9 cellular contexts compared by ENCODE assay signal in the genomic region with DNA sequence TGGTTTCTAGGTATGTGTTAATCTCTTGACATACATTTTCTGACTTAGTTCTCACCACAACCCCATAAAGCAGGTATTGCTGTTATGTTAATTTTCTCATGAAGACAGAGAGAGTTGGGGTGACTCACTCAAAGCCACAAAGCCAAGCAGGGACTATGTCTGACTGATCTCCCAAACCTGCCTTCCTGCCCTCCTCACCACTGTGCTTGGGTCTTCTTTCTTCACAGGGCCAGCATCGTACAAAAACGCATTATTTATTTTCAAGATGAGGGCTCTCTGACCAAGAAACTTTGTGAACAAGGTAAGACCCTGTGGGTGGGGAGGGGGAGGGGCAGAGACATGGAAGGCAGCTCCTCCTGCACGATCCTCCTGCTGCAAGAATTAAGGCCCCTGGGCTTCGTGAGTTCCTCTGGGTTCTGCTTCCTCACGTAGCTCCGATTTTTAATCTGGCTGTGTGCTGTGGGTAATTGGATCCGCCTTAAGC.
DNase-seq lines count a peak whose midpoint lies in the region; ATAC-seq and TF ChIP-seq lines count a peak whose summit lies in the region.
"Had no signal": no experiment of that assay in that cellular context is flagged by ENCODE, and none has a peak within 500 bp of the region (broad histone marks: within the 10 kb centered on the region; RNA-seq: fewer than 3 reads in every experiment).

No MANE protein-coding gene starts in this region.

- DNase-seq in astrocyte of the cerebellum (ENCODE audit: low read depth) (peak; percentile 4), NCI-H1694 treated with DMSO at 0.1 percent for 48 hours (lab: John Stamatoyannopoulos, UW) (no peak), NCI-H187 (lab: John Stamatoyannopoulos, UW) (no peak), nucleus accumbens (lab: John Stamatoyannopoulos, UW) (no peak), COR-L47 (lab: John Stamatoyannopoulos, UW) (no peak)
- DNase-seq in stimulated activated CD4-positive, alpha-beta T cell treated with anti-CD3 and anti-CD28 coated beads, Interleukin-1b, Interleukin-23, amount 100 ng/mL, for 48 hours, result peak; percentile 76
- DNase-seq: GDM1 had no signal

- peak; percentile 26 for ATAC-seq in GM19468 (IDR thresholded peaks at IDR 0.05; ENCODE audit: extremely low read depth, unreplicated experiment)
- peak; percentile 98 for ATAC-seq in activated CD4-positive, CD25-positive, alpha-beta regulatory T cell treated with anti-CD3 and anti-CD28 coated beads, Interleukin-2, amount 50 U/mL, for 24 hours

- no peak for TF ChIP-seq CTCF in astrocyte of the cerebellum (IDR thresholded peaks at IDR 0.05; ENCODE audit: low read depth, low read length, missing control alignments)

- in situ Hi-C loops in astrocyte of the cerebellum (cut with HindIII; ENCODE audit: low sequenced_read_pairs), result no loop called here

- H3K4me3 ChIP-seq in astrocyte of the cerebellum (ENCODE audit: low read depth, low read length), result no peak overlapping the region

Comparison
In these comparisons a context has a peak if more than half of its experiments do, and no peak if none do; other contexts are left out.
1. DNase-seq: peak in astrocyte of the cerebellum (single experiment) and stimulated activated CD4-positive, alpha-beta T cell treated with anti-CD3 and anti-CD28 coated beads, Interleukin-1b, Interleukin-23, amount 100 ng/mL, for 48 hours (single experiment); none in NCI-H1694 treated with DMSO at 0.1 percent for 48 hours (single experiment), NCI-H187 (0 of 2), nucleus accumbens (0 of 56) and COR-L47 (single experiment).